In genomic region chr5:69091771-69092170, GRCh38 we compare ENCODE assay signal across 29 cellular contexts.
"Had no signal": no experiment of that assay in that cellular context is flagged by ENCODE, and none has a peak within 500 bp of the region (broad histone marks: within the 10 kb centered on the region; RNA-seq: fewer than 3 reads in every experiment).

No MANE protein-coding gene starts in this region.

- H3K27me3 Mint-ChIP-seq: activated CD4-positive, alpha-beta memory T cell treated with anti-CD3 and anti-CD28 coated beads, Interleukin-2, amount 10 ng/mL, durations not matched to agents 7 days and 5 days; activated CD4-positive, alpha-beta T cell treated with anti-CD3 and anti-CD28 coated beads, Interleukin-2, amount 10 ng/mL, durations not matched to agents 7 days and 5 days; activated naive CD8-positive, alpha-beta T cell treated with anti-CD3 and anti-CD28 coated beads for 36 hours; activated T-cell treated with anti-CD3 and anti-CD28 coated beads, Interleukin-2, amount 50 U/mL, for 24 hours; effector memory CD8-positive, alpha-beta T cell; stimulated activated memory B cell treated with anti-CD40 and anti-IgM and Interleukin-4, amounts not matched to agents 10 μg/mL and 1 μg/mL and 100 μg/mL, for 72 hours; stimulated activated naive CD8-positive, alpha-beta T cell treated with anti-CD3 and anti-CD28 coated beads, Interleukin-15, amount 100 ng/mL, for 72 hours had no signal

- H3K27me3 ChIP-seq: adrenal gland, body of pancreas, gastroesophageal sphincter, sigmoid colon, upper lobe of left lung, vagina had no signal

- H3K36me3 Mint-ChIP-seq: natural killer cell had no signal

- H3K9me3 ChIP-seq: adrenal gland, body of pancreas, gastroesophageal sphincter, lower lobe of right lung, sigmoid colon, upper lobe of left lung, vagina had no signal

- H3K4me2 ChIP-seq: smooth muscle cell had no signal

- H3K27ac ChIP-seq: adrenal gland, body of pancreas, gastroesophageal sphincter, lower lobe of right lung, sigmoid colon, upper lobe of left lung, vagina had no signal

- H3K4me3 ChIP-seq: adrenal gland, body of pancreas, gastroesophageal sphincter, lower lobe of right lung, sigmoid colon, smooth muscle cell, upper lobe of left lung, vagina had no signal

- H3K36me3 ChIP-seq: adrenal gland, gastroesophageal sphincter, sigmoid colon, vagina had no signal

- H3K27ac Mint-ChIP-seq: activated CD4-positive, alpha-beta memory T cell treated with anti-CD3 and anti-CD28 coated beads, Interleukin-2, amount 10 ng/mL, durations not matched to agents 7 days and 5 days; activated CD4-positive, alpha-beta T cell treated with anti-CD3 and anti-CD28 coated beads, Interleukin-2, amount 10 ng/mL, durations not matched to agents 7 days and 5 days; activated naive CD4-positive, alpha-beta T cell treated with anti-CD3 and anti-CD28 coated beads for 36 hours; activated naive CD8-positive, alpha-beta T cell treated with anti-CD3 and anti-CD28 coated beads for 36 hours; activated T-cell treated with anti-CD3 and anti-CD28 coated beads, Interleukin-2, amount 50 U/mL, for 24 hours; effector memory CD8-positive, alpha-beta T cell; natural killer cell; stimulated activated memory B cell treated with anti-CD40 and anti-IgM and Interleukin-4, amounts not matched to agents 10 μg/mL and 1 μg/mL and 100 μg/mL, for 72 hours; stimulated activated naive CD8-positive, alpha-beta T cell treated with anti-CD3 and anti-CD28 coated beads, Interleukin-15, amount 100 ng/mL, for 72 hours had no signal

- DNase-seq: activated CD4-positive, alpha-beta memory T cell treated with anti-CD3 and anti-CD28 coated beads, Interleukin-2, amount 10 ng/mL, durations not matched to agents 7 days and 5 days; activated CD4-positive, alpha-beta T cell treated with anti-CD3 and anti-CD28 coated beads for 1 hour; activated CD4-positive, alpha-beta T cell treated with anti-CD3 and anti-CD28 coated beads, Interleukin-2, amount 10 ng/mL, durations not matched to agents 7 days and 5 days; activated CD8-positive, alpha-beta memory T cell treated with anti-CD3 and anti-CD28 coated beads, Interleukin-2, amount 50 U/mL, for 48 hours; activated naive CD4-positive, alpha-beta T cell treated with anti-CD3 and anti-CD28 coated beads for 36 hours; activated naive CD8-positive, alpha-beta T cell treated with anti-CD3 and anti-CD28 coated beads for 36 hours; activated T-cell treated with anti-CD3 and anti-CD28 coated beads, Interleukin-2, amount 50 U/mL, for 24 hours; aorta; body of pancreas; cortex of kidney; effector memory CD8-positive, alpha-beta T cell; hippocampal formation; left colon; lower lobe of right lung; natural killer cell; sigmoid colon; stimulated activated CD4-positive, alpha-beta T cell treated with anti-CD3 and anti-CD28 coated beads, Interleukin-1b, Interleukin-23, amount 100 ng/mL, for 48 hours; stimulated activated CD4-positive, alpha-beta T cell treated with anti-CD3 and anti-CD28 coated beads, Interleukin-4, amount 100 ng/mL, for 4 hours; stimulated activated CD8-positive, alpha-beta memory T cell treated with anti-CD3 and anti-CD28 coated beads, Interleukin-4, amount 100 ng/mL, for 48 hours; stimulated activated naive CD8-positive, alpha-beta T cell treated with anti-CD3 and anti-CD28 coated beads, Interleukin-15, amount 100 ng/mL, for 72 hours; substantia nigra; T-helper 2 cell; upper lobe of left lung had no signal

- H3K4me3 Mint-ChIP-seq: activated CD4-positive, alpha-beta memory T cell treated with anti-CD3 and anti-CD28 coated beads, Interleukin-2, amount 10 ng/mL, durations not matched to agents 7 days and 5 days; activated CD4-positive, alpha-beta T cell treated with anti-CD3 and anti-CD28 coated beads, Interleukin-2, amount 10 ng/mL, durations not matched to agents 7 days and 5 days; activated naive CD4-positive, alpha-beta T cell treated with anti-CD3 and anti-CD28 coated beads for 36 hours; activated naive CD8-positive, alpha-beta T cell treated with anti-CD3 and anti-CD28 coated beads for 36 hours; activated T-cell treated with anti-CD3 and anti-CD28 coated beads, Interleukin-2, amount 50 U/mL, for 24 hours; effector memory CD8-positive, alpha-beta T cell; natural killer cell; stimulated activated memory B cell treated with anti-CD40 and anti-IgM and Interleukin-4, amounts not matched to agents 10 μg/mL and 1 μg/mL and 100 μg/mL, for 72 hours; stimulated activated naive CD8-positive, alpha-beta T cell treated with anti-CD3 and anti-CD28 coated beads, Interleukin-15, amount 100 ng/mL, for 72 hours; WTC11 had no signal

- ATAC-seq: body of pancreas; effector memory CD8-positive, alpha-beta T cell; gastroesophageal sphincter; left colon; lower lobe of right lung; natural killer cell; stimulated activated memory B cell treated with anti-CD40 and anti-IgM and Interleukin-4, amounts not matched to agents 10 μg/mL and 1 μg/mL and 100 μg/mL, for 72 hours; stimulated activated naive CD8-positive, alpha-beta T cell treated with anti-CD3 and anti-CD28 coated beads, Interleukin-15, amount 100 ng/mL, for 72 hours; WTC11 had no signal

- H3K9me3 Mint-ChIP-seq: activated CD4-positive, alpha-beta memory T cell treated with anti-CD3 and anti-CD28 coated beads, Interleukin-2, amount 10 ng/mL, durations not matched to agents 7 days and 5 days; activated CD4-positive, alpha-beta T cell treated with anti-CD3 and anti-CD28 coated beads, Interleukin-2, amount 10 ng/mL, durations not matched to agents 7 days and 5 days; activated naive CD4-positive, alpha-beta T cell treated with anti-CD3 and anti-CD28 coated beads for 36 hours; activated naive CD8-positive, alpha-beta T cell treated with anti-CD3 and anti-CD28 coated beads for 36 hours; activated T-cell treated with anti-CD3 and anti-CD28 coated beads, Interleukin-2, amount 50 U/mL, for 24 hours; effector memory CD8-positive, alpha-beta T cell; natural killer cell; stimulated activated memory B cell treated with anti-CD40 and anti-IgM and Interleukin-4, amounts not matched to agents 10 μg/mL and 1 μg/mL and 100 μg/mL, for 72 hours; stimulated activated naive CD8-positive, alpha-beta T cell treated with anti-CD3 and anti-CD28 coated beads, Interleukin-15, amount 100 ng/mL, for 72 hours; WTC11 had no signal
